ENCODE assay signal across 12 cellular contexts in the genomic region with DNA sequence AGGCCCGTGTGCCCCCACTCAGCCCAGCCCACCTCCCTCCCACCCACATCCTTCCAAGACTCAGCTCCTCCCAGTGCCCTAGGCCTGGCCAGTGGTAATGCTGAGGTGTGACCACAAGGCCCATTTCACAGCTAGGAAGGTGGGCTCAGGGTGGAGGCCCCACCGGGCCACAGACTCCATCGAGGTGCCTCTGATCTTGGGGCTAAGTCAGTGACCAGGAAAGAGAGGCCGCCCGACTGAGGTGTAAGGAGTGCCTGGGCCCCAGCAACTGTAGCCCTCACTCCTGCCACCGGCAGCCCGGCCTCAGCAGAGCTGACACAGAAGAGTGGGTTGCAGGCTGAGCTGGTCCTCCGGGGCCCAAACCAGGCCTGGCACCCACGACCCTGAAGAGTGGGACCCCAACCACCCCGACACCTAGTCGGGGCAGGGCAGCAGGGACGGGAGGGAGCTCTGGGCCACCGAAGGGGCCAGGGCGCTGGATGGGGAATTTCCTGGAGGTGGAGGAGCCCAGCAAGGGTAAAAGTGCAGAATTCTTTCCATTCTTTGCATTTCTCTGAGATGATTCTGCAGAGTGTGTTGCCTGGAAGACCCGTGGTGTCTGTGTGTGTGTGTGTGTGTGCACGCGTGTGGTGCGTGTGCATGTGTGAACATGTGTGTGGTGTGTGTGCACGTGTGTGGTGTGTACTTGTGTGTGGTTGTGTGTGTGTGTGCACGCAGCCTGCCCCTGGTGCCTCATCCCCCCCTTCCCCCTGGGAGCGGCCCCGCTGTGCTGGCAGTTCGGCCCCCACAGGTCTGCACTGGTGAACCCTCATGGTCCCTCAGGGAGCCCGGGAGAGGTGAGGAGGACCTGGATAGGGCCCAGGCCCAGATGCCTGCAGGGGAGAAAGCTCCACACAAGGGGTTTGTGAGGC. TPM values are rescaled to one million over a fixed set of nuclear protein-coding genes. Genes with fewer than 3 reads are reported as not detected.
DNase-seq lines count a peak whose midpoint lies in the region; ATAC-seq and TF ChIP-seq lines count a peak whose summit lies in the region.
"Had no signal": no experiment of that assay in that cellular context is flagged by ENCODE, and none has a peak within 500 bp of the region (broad histone marks: within the 10 kb centered on the region; RNA-seq: fewer than 3 reads in every experiment).

No MANE protein-coding gene starts in this region.

- DNase-seq in cardiac muscle cell (ENCODE audit: low read depth in 1 of 2, low spot score in 1 of 2), result peak in 1 of 2 donors; percentile 85
- no peak for DNase-seq in left cardiac atrium
- DNase-seq in choroid plexus epithelial cell (ENCODE audit: low read depth), result peak; percentile 91
- no peak for DNase-seq in posterior vena cava (ENCODE audit: low spot score)
- no peak for DNase-seq in dorsolateral prefrontal cortex
- no peak for DNase-seq in gastrocnemius medialis
- no peak for DNase-seq in activated T-cell treated with anti-CD3 and anti-CD28 coated beads, Interleukin-2, amount 50 U/mL, for 1 hour
- DNase-seq: activated naive CD8-positive, alpha-beta T cell treated with anti-CD3 and anti-CD28 coated beads, Interleukin-2, amount 10 ng/mL, durations not matched to agents 7 days and 5 days; BE2C; immature natural killer cell; NCI-H1417 treated with DMSO at 0.1 percent for 48 hours had no signal

- H3K27me3 ChIP-seq in cardiac muscle cell (no peaks in the 10 kb centered on the region), dorsolateral prefrontal cortex (no peaks in the 10 kb centered on the region), gastrocnemius medialis (no peaks in the 10 kb centered on the region)
- H3K27me3 ChIP-seq: BE2C had no signal

- intact Hi-C loops in left cardiac atrium (cut with DNase I), result no loop called here
- intact Hi-C loops in posterior vena cava (cut with DNase I), result no loop called here
- intact Hi-C loops in dorsolateral prefrontal cortex (cut with DNase I), result no loop called here
- intact Hi-C loops in gastrocnemius medialis (cut with DNase I; ENCODE audit: low total_unique reads), result no loop called here

- H3K9me3 ChIP-seq in cardiac muscle cell (ENCODE audit: low read depth) (no peaks in the 10 kb centered on the region), mesodermal cell (ENCODE audit: control insufficient read depth, low read length) (no peaks in the 10 kb centered on the region), gastrocnemius medialis (no peaks in the 10 kb centered on the region)
- H3K9me3 ChIP-seq: BE2C had no signal

- no peak for TF ChIP-seq POLR2A in gastrocnemius medialis (IDR thresholded peaks at IDR 0.05)

- TF ChIP-seq CTCF in cardiac muscle cell (IDR thresholded peaks at IDR 0.05; ENCODE audit: low read depth, low read length), result no peak
- no peak for TF ChIP-seq CTCF in choroid plexus epithelial cell (conservative IDR thresholded peaks at IDR 0.05; ENCODE audit: low read depth, low read length)
- TF ChIP-seq CTCF in dorsolateral prefrontal cortex (IDR thresholded peaks at IDR 0.05 in 54 of 56, conservative IDR thresholded peaks at IDR 0.05 in 2 of 56; ENCODE audit: low read depth in 1 of 56, partially characterized antibody in 56 of 56), result no peak
- no peak for TF ChIP-seq CTCF in gastrocnemius medialis (IDR thresholded peaks at IDR 0.05 in 4 of 5, conservative IDR thresholded peaks at IDR 0.05 in 1 of 5)

- in situ Hi-C loops in gastrocnemius medialis (cut with MboI; ENCODE audit: low sequenced_read_pairs in 4 of 4), result no loop called here

- H3K4me3 ChIP-seq in cardiac muscle cell (no peak overlapping the region), choroid plexus epithelial cell (ENCODE audit: low read depth, low read length) (no peak overlapping the region), mesodermal cell (ENCODE audit: extremely low read depth, insufficient read depth, low read length, poor library complexity, severe bottlenecking) (no peak overlapping the region), dorsolateral prefrontal cortex (no peak overlapping the region), gastrocnemius medialis (no peak overlapping the region)

- 69 to 82% methylated on average over 15 to 20 of the region's 24 CpGs for WGBS in mesodermal cell (ENCODE audit: insufficient coverage in 2 of 2), 2 experiments

- ATAC-seq in left cardiac atrium, result no peak
- ATAC-seq in gastrocnemius medialis, result no peak

- no peaks in the 10 kb centered on the region for H3K36me3 ChIP-seq in cardiac muscle cell
- no peaks in the 10 kb centered on the region for H3K36me3 ChIP-seq in mesodermal cell (ENCODE audit: control insufficient read depth, insufficient read depth, low read length)
- H3K36me3 ChIP-seq in gastrocnemius medialis, result no peaks in the 10 kb centered on the region
- H3K36me3 ChIP-seq: BE2C had no signal

- peak overlapping the region; percentile 39 for H3K27ac ChIP-seq in cardiac muscle cell
- peak overlapping the region; percentile 79 for H3K27ac ChIP-seq in mesodermal cell (ENCODE audit: low read depth, low read length, severe bottlenecking)
- no peak overlapping the region for H3K27ac ChIP-seq in dorsolateral prefrontal cortex
- peak overlapping the region in 1 of 4 donors; percentile 90 for H3K27ac ChIP-seq in gastrocnemius medialis

- H3K4me1 ChIP-seq in cardiac muscle cell (ENCODE audit: low read depth) (peaks cover 9% of the 10 kb centered on the region), mesodermal cell (ENCODE audit: control insufficient read depth, insufficient read depth, low read length, poor library complexity, severe bottlenecking) (peaks cover 42% of the 10 kb centered on the region), gastrocnemius medialis (peaks cover 27 to 34% of the 10 kb centered on the region in 2 donors)

RNA-seq across cellular contexts. Expression of a gene that starts 8.3 kb away (rescaled TPM):
- 37.4 and 62.2 TPM in 2 replicates for total RNA-seq in cardiac muscle cell
- polyA plus RNA-seq in cardiac muscle cell, result 46.1 and 74.4 TPM in 2 replicates
- 10 to 100 TPM; 44.1 to 66.8 TPM for total RNA-seq in left cardiac atrium
- polyA plus RNA-seq in mesodermal cell (2013, experiment 1 of 2), result 33.9 TPM
- 25.2 TPM for polyA plus RNA-seq in mesodermal cell (2013, experiment 2 of 2)
- total RNA-seq in posterior vena cava, result 10 to 100 TPM; 29.9 to 37.2 TPM
- 10 to 100 TPM; 18.9 to 92.4 (median 32.9) TPM for total RNA-seq in dorsolateral prefrontal cortex
- 100 to 1,000 TPM; 165 to 327 (median 188) TPM for total RNA-seq in gastrocnemius medialis

RNA-seq across cellular contexts. Expression of a gene that starts 33.8 kb away (rescaled TPM):
- 36.0 and 109 TPM in 2 replicates for total RNA-seq in cardiac muscle cell
- polyA plus RNA-seq in cardiac muscle cell, result 37.6 and 112 TPM in 2 replicates
- total RNA-seq in left cardiac atrium, result 10 to 100 TPM; 30.1 to 43.7 TPM
- 36.2 TPM for polyA plus RNA-seq in mesodermal cell (2013, experiment 1 of 2)
- polyA plus RNA-seq in mesodermal cell (2013, experiment 2 of 2), result 30.3 TPM
- total RNA-seq in posterior vena cava, result 10 to 100 TPM; 27.5 to 45.4 TPM
- 10 to 100 TPM; 19.4 to 50.3 (median 29.6) TPM for total RNA-seq in dorsolateral prefrontal cortex
- total RNA-seq in gastrocnemius medialis, result 10 to 100 TPM in 3 of 4 donors, 1 to 10 TPM in 1; 8.9 to 15.0 (median 13.0) TPM

RNA-seq across cellular contexts. Expression of a gene that starts 34.0 kb away (rescaled TPM):
- total RNA-seq in cardiac muscle cell, result 10.5 and 21.0 TPM in 2 replicates
- 19.2 and 38.0 TPM in 2 replicates for polyA plus RNA-seq in cardiac muscle cell
- 10 to 100 TPM; 15.3 to 15.9 TPM for total RNA-seq in left cardiac atrium
- 16.7 TPM for polyA plus RNA-seq in mesodermal cell (2013, experiment 1 of 2)
- 12.9 TPM for polyA plus RNA-seq in mesodermal cell (2013, experiment 2 of 2)
- total RNA-seq in posterior vena cava, result 10 to 100 TPM in 1 of 2 donors, 1 to 10 TPM in 1; 8.9 to 11.7 TPM
- total RNA-seq in dorsolateral prefrontal cortex, result 10 to 100 TPM in 117 of 120 experiments, 1 to 10 TPM in 3; 9.4 to 31.2 (median 15.9) TPM
- total RNA-seq in gastrocnemius medialis, result 1 to 10 TPM; 6.4 to 9.6 (median 8.2) TPM

Comparison
In these comparisons a context has a peak if more than half of its experiments do, and no peak if none do; other contexts are left out.
1. H3K27ac ChIP-seq: peak in cardiac muscle cell (single experiment) and mesodermal cell (single experiment); none in dorsolateral prefrontal cortex (0 of 59).